ENCODE assay signal across 23 cellular contexts in genomic region chr3:111592143-111592542, GRCh38. TPM values are rescaled to one million over a fixed set of nuclear protein-coding genes. Genes with fewer than 3 reads are reported as not detected.
DNase-seq lines count a peak whose midpoint lies in the region; ATAC-seq and TF ChIP-seq lines count a peak whose summit lies in the region.
"Had no signal": no experiment of that assay in that cellular context is flagged by ENCODE, and none has a peak within 500 bp of the region (broad histone marks: within the 10 kb centered on the region; RNA-seq: fewer than 3 reads in every experiment).

No MANE protein-coding gene starts in this region.

- no peak for ATAC-seq in activated CD4-positive, alpha-beta T cell treated with anti-CD3 and anti-CD28 coated beads for 36 hours
- ATAC-seq in HCT116 (no peak), GM18870 (IDR thresholded peaks at IDR 0.05; ENCODE audit: unreplicated experiment) (no peak), GM21717 (IDR thresholded peaks at IDR 0.05; ENCODE audit: unreplicated experiment) (no peak)
- ATAC-seq: right lobe of liver had no signal

- TF ChIP-seq RAD21 in HCT116 (IDR thresholded peaks at IDR 0.05; ENCODE audit: low read depth), result no peak

- CTCF ChIA-PET in activated CD4-positive, alpha-beta T cell treated with anti-CD3 and anti-CD28 coated beads for 36 hours (lab: Charles Lee), result interaction anchor here (1.3 kb wide), 1 partner anchor 14 kb away, joined by 4 read pairs; no protein-coding TSS in a partner anchor
- CTCF ChIA-PET in HCT116 (lab: Charles Lee), result no interaction called here

- peak overlapping the region; percentile 66; the same call in 1 of the 2 replicates for H3K27ac ChIP-seq in HCT116 (ENCODE audit: low read depth, low read length)
- H3K27ac ChIP-seq in osteoblast (ENCODE audit: low read depth, low read length), result peak overlapping the region; percentile 16
- H3K27ac ChIP-seq in hepatocyte, result no peak overlapping the region
- H3K27ac ChIP-seq: right lobe of liver, SK-N-MC, WERI-Rb-1 had no signal

- peak overlapping the region; percentile 98 for H3K27ac Mint-ChIP-seq in activated CD4-positive, alpha-beta T cell treated with anti-CD3 and anti-CD28 coated beads for 36 hours
- H3K27ac Mint-ChIP-seq in activated naive CD8-positive, alpha-beta T cell treated with anti-CD3 and anti-CD28 coated beads for 36 hours, result peak overlapping the region; percentile 93

- no TSS peak for BruUV-seq in HCT116 (replicated peaks; lab: Mats Ljungman, UMichigan)

- H3K9me3 ChIP-seq in HCT116 (ENCODE audit: control insufficient read depth in 1 of 2, insufficient read depth in 1 of 2, low read depth in 1 of 2, low read length in 2 of 2) (no peaks in the 10 kb centered on the region; a peak in 1 of 4 replicates), osteoblast (ENCODE audit: low read depth, low read length) (no peaks in the 10 kb centered on the region), hepatocyte (ENCODE audit: low read depth) (no peaks in the 10 kb centered on the region)
- H3K9me3 ChIP-seq: esophagus squamous epithelium, HAP-1, right lobe of liver had no signal

- intact Hi-C loops in activated CD4-positive, alpha-beta T cell treated with anti-CD3 and anti-CD28 coated beads for 36 hours (cut with DNase I, micrococcal nuclease), result loop anchor here in 1 of 2 experiments (10.0 kb wide), 1 partner anchor 903 kb away; the partner anchor contains the start of gene BTLA
- intact Hi-C loops in HCT116 (cut with micrococcal nuclease), result loop anchor here (10.0 kb wide), 1 partner anchor 283 kb away; no protein-coding TSS in a partner anchor

- no peaks in the 10 kb centered on the region for H3K9me3 Mint-ChIP-seq in activated CD4-positive, alpha-beta T cell treated with anti-CD3 and anti-CD28 coated beads for 36 hours (ENCODE audit: low read depth)
- peaks cover 4% of the 10 kb centered on the region for H3K9me3 Mint-ChIP-seq in activated naive CD8-positive, alpha-beta T cell treated with anti-CD3 and anti-CD28 coated beads for 36 hours

- RAD21 ChIA-PET in HCT116 (lab: Charles Lee; ENCODE audit: low non-redundant PET in 1 of 2, low total read pairs in 2 of 2, uncharacterized antibody in 2 of 2, unreplicated experiment in 2 of 2), result interaction anchor here in 1 of 2 experiments (0.7 kb wide), 1 partner anchor 19 kb away, joined by 3 read pairs; no protein-coding TSS in a partner anchor

- H2AFZ ChIP-seq in HCT116 (ENCODE audit: low read depth, low read length, poor library complexity, severe bottlenecking) (no peak overlapping the region), osteoblast (ENCODE audit: low read length) (no peak overlapping the region), hepatocyte (no peak overlapping the region)

- peaks cover 80% of the 10 kb centered on the region for H3K36me3 Mint-ChIP-seq in activated CD4-positive, alpha-beta T cell treated with anti-CD3 and anti-CD28 coated beads for 36 hours (ENCODE audit: low read depth)
- peaks cover 86% of the 10 kb centered on the region for H3K36me3 Mint-ChIP-seq in activated naive CD8-positive, alpha-beta T cell treated with anti-CD3 and anti-CD28 coated beads for 36 hours

- H4K20me1 ChIP-seq in HCT116 (ENCODE audit: insufficient read depth) (no peaks in the 10 kb centered on the region), osteoblast (ENCODE audit: insufficient read depth, low read length) (no peaks in the 10 kb centered on the region), hepatocyte (ENCODE audit: insufficient read depth, poor library complexity, severe bottlenecking) (no peaks in the 10 kb centered on the region)

- H3K4me3 ChIP-seq in HCT116 (replicated peaks in 1 of 2; ENCODE audit: low read depth in 1 of 2, low read length in 2 of 2), result no peak overlapping the region
- no peak overlapping the region for H3K4me3 ChIP-seq in osteoblast (ENCODE audit: insufficient read depth, low read length)
- no peak overlapping the region for H3K4me3 ChIP-seq in hepatocyte
- H3K4me3 ChIP-seq: HAP-1, right lobe of liver, SK-N-MC had no signal

- H3K9ac ChIP-seq in HCT116 (ENCODE audit: low read length), result peak overlapping the region; percentile 16; the same call in 1 of the 2 replicates

- TF ChIP-seq CTCF in HCT116 (IDR thresholded peaks at IDR 0.05 in 2 of 3, conservative IDR thresholded peaks at IDR 0.05 in 1 of 3; ENCODE audit: borderline replicate concordance in 1 of 3, insufficient read depth in 1 of 3, low read depth in 2 of 3, low read length in 2 of 3), result no peak
- TF ChIP-seq CTCF in osteoblast (IDR thresholded peaks at IDR 0.05; ENCODE audit: extremely low read depth, low read depth, low read length), result no peak
- no peak for TF ChIP-seq CTCF in hepatocyte (IDR thresholded peaks at IDR 0.05; ENCODE audit: poor library complexity)

- H3K4me2 ChIP-seq in HCT116 (ENCODE audit: low read length), result no peak overlapping the region
- no peak overlapping the region for H3K4me2 ChIP-seq in osteoblast (ENCODE audit: insufficient read depth, low read length)
- no peak overlapping the region for H3K4me2 ChIP-seq in hepatocyte

- H3K4me3 Mint-ChIP-seq in activated CD4-positive, alpha-beta T cell treated with anti-CD3 and anti-CD28 coated beads for 36 hours, result peak overlapping the region; percentile 93
- H3K4me3 Mint-ChIP-seq in activated naive CD8-positive, alpha-beta T cell treated with anti-CD3 and anti-CD28 coated beads for 36 hours, result peak overlapping the region; percentile 89

- POLR2A ChIA-PET in activated CD4-positive, alpha-beta T cell treated with anti-CD3 and anti-CD28 coated beads for 36 hours (lab: Charles Lee), result no interaction called here
- POLR2A ChIA-PET in HCT116 (lab: Charles Lee), result no interaction called here

- H3K27me3 Mint-ChIP-seq in activated CD4-positive, alpha-beta T cell treated with anti-CD3 and anti-CD28 coated beads for 36 hours, result no peaks in the 10 kb centered on the region
- H3K27me3 Mint-ChIP-seq in activated naive CD8-positive, alpha-beta T cell treated with anti-CD3 and anti-CD28 coated beads for 36 hours, result no peaks in the 10 kb centered on the region

- TF ChIP-seq POLR2A in HCT116 (IDR thresholded peaks at IDR 0.05; ENCODE audit: borderline replicate concordance, extremely low read depth, insufficient read depth, insufficient read length), result no peak

- no peaks in the 10 kb centered on the region for H3K36me3 ChIP-seq in HCT116 (ENCODE audit: control insufficient read depth in 1 of 2, insufficient read depth in 2 of 2, low read length in 2 of 2)
- no peaks in the 10 kb centered on the region for H3K36me3 ChIP-seq in osteoblast (ENCODE audit: insufficient read depth, low read length)
- H3K36me3 ChIP-seq in hepatocyte (replicated peaks; ENCODE audit: insufficient read depth, low read depth), result no peaks in the 10 kb centered on the region
- H3K36me3 ChIP-seq: esophagus squamous epithelium, HAP-1, right lobe of liver, WERI-Rb-1 had no signal

- peaks cover 33 to 87% of the 10 kb centered on the region in 2 experiments for H3K4me1 ChIP-seq in HCT116 (ENCODE audit: control insufficient read depth in 1 of 2, insufficient read depth in 2 of 2, low read length in 2 of 2)
- H3K4me1 ChIP-seq in osteoblast (ENCODE audit: insufficient read depth, low read length), result peaks cover 67% of the 10 kb centered on the region
- H3K4me1 ChIP-seq in hepatocyte (ENCODE audit: insufficient read depth), result no peaks in the 10 kb centered on the region
- H3K4me1 ChIP-seq: HAP-1, right lobe of liver had no signal

- no peaks in the 10 kb centered on the region for H3K9me2 ChIP-seq in HCT116 (ENCODE audit: insufficient read depth)
- H3K9me2 ChIP-seq in hepatocyte (replicated peaks; ENCODE audit: insufficient read depth), result no peaks in the 10 kb centered on the region

- H3K79me2 ChIP-seq in HCT116 (ENCODE audit: insufficient read depth, low read length), result peaks cover 26% of the 10 kb centered on the region
- H3K79me2 ChIP-seq in osteoblast (ENCODE audit: insufficient read depth, low read length), result no peaks in the 10 kb centered on the region
- no peaks in the 10 kb centered on the region for H3K79me2 ChIP-seq in hepatocyte

- no peaks in the 10 kb centered on the region for H3K27me3 ChIP-seq in HCT116 (ENCODE audit: insufficient read depth, low read length)
- no peaks in the 10 kb centered on the region for H3K27me3 ChIP-seq in osteoblast (ENCODE audit: insufficient read depth, low read length)
- no peaks in the 10 kb centered on the region for H3K27me3 ChIP-seq in hepatocyte
- H3K27me3 ChIP-seq: right lobe of liver had no signal

- peaks cover 60% of the 10 kb centered on the region for H3K4me1 Mint-ChIP-seq in activated CD4-positive, alpha-beta T cell treated with anti-CD3 and anti-CD28 coated beads for 36 hours
- H3K4me1 Mint-ChIP-seq in activated naive CD8-positive, alpha-beta T cell treated with anti-CD3 and anti-CD28 coated beads for 36 hours, result peaks cover 67% of the 10 kb centered on the region

- no peak for DNase-seq in activated CD4-positive, alpha-beta T cell treated with anti-CD3 and anti-CD28 coated beads for 36 hours
- no peak for DNase-seq in activated CD4-positive, alpha-beta T cell treated with anti-CD3 and anti-CD28 coated beads, Interleukin-2, amount 50 U/mL, for 4 hours
- DNase-seq in HCT116 (ENCODE audit: low read depth, low spot score) (no peak), osteoblast (ENCODE audit: insufficient read length, low spot score, missing footprints) (no peak), hepatocyte (ENCODE audit: low spot score) (no peak)
- no peak for DNase-seq in activated naive CD8-positive, alpha-beta T cell treated with anti-CD3 and anti-CD28 coated beads for 36 hours
- DNase-seq: COR-L47; esophagus squamous epithelium; head of caudate nucleus; kidney glomerular epithelial cell; MM.1S; NCI-H2029; NCI-H524; nucleus accumbens; right lobe of liver; stimulated activated CD4-positive, alpha-beta T cell treated with anti-CD3 and anti-CD28 coated beads, Interleukin-2, amount 100 ng/mL, for 24 hours; WERI-Rb-1 had no signal

TF ChIP-seq in HCT116, 20 proteins besides CTCF, POLR2A, EP300 and RAD21 (continues in another document):
- no peak for TF ChIP-seq TCF7L2 (IDR thresholded peaks at IDR 0.05; ENCODE audit: borderline replicate concordance, extremely low read depth, insufficient read depth, insufficient read length)
- no peak for TF ChIP-seq EGR1 (IDR thresholded peaks at IDR 0.05; ENCODE audit: low read depth)
- TF ChIP-seq CEBPB (IDR thresholded peaks at IDR 0.05; ENCODE audit: low read depth), result no peak

RNA-seq across cellular contexts. Expression of gene ZBED2, which starts 3.0 kb away (rescaled TPM):
- 100 to 1,000 TPM; 313 to 418 TPM for total RNA-seq in activated CD4-positive, alpha-beta T cell treated with anti-CD3 and anti-CD28 coated beads for 36 hours
- total RNA-seq in HCT116 (2021; ENCODE audit: unreplicated experiment), result 16.1 TPM
- 3.9 and 5.6 TPM in 2 replicates for polyA plus RNA-seq in HCT116 (2012)
- 100 to 1,000 TPM; 122 to 123 TPM for total RNA-seq in activated naive CD8-positive, alpha-beta T cell treated with anti-CD3 and anti-CD28 coated beads for 36 hours
- under 0.01 TPM in 1 of 2 replicates, not detected in the other for total RNA-seq in osteoblast
- 0.32 and 0.50 TPM in 2 replicates for total RNA-seq in hepatocyte
- 0.66 and 1.5 TPM in 2 replicates for polyA plus RNA-seq in hepatocyte
- total RNA-seq: dermis microvascular lymphatic vessel endothelial cell, mononuclear cell, right lobe of liver had no signal

RNA-seq across cellular contexts. Expression of gene CD96, which starts 50.1 kb away (rescaled TPM):
- 10 to 100 TPM; 38.3 to 40.8 TPM for total RNA-seq in activated CD4-positive, alpha-beta T cell treated with anti-CD3 and anti-CD28 coated beads for 36 hours
- total RNA-seq in HCT116 (2021; ENCODE audit: unreplicated experiment) (0.42 TPM), osteoblast (under 0.01 TPM in 1 of 2 replicates, not detected in the other), hepatocyte (0.28 and 0.60 TPM in 2 replicates)
- 0.16 and 0.35 TPM in 2 replicates for polyA plus RNA-seq in HCT116 (2012)
- total RNA-seq in activated naive CD8-positive, alpha-beta T cell treated with anti-CD3 and anti-CD28 coated beads for 36 hours, result 10 to 100 TPM; 70.3 to 74.8 TPM
- 0.36 and 2.0 TPM in 2 replicates for polyA plus RNA-seq in hepatocyte
- total RNA-seq: dermis microvascular lymphatic vessel endothelial cell had no signal

Comparison
In these comparisons a context has a peak if more than half of its experiments do, and no peak if none do; other contexts are left out.
1. RNA of gene ZBED2, which starts 3.0 kb away (total RNA-seq): 313 to 418 TPM in activated CD4-positive, alpha-beta T cell treated with anti-CD3 and anti-CD28 coated beads for 36 hours, 122 to 123 TPM in activated naive CD8-positive, alpha-beta T cell treated with anti-CD3 and anti-CD28 coated beads for 36 hours and 16.1 TPM in HCT116 (single experiment); 0.32 to 0.50 TPM in hepatocyte and under 0.01 TPM in osteoblast; every median in the first group is over 10 times any median in the second.
2. RNA of gene CD96, which starts 50.1 kb away (total RNA-seq): 70.3 to 74.8 TPM in activated naive CD8-positive, alpha-beta T cell treated with anti-CD3 and anti-CD28 coated beads for 36 hours and 38.3 to 40.8 TPM in activated CD4-positive, alpha-beta T cell treated with anti-CD3 and anti-CD28 coated beads for 36 hours; 0.28 to 0.60 TPM in hepatocyte, 0.42 TPM in HCT116 (single experiment) and under 0.01 TPM in osteoblast; every median in the first group is over 10 times any median in the second.